Comparison of ENCODE assay signal across 8 cellular contexts in genomic region chr2:226799976-226800940, GRCh38. TPM values are rescaled to one million over a fixed set of nuclear protein-coding genes. Genes with fewer than 3 reads are reported as not detected.
DNase-seq lines count a peak whose midpoint lies in the region; TF ChIP-seq lines count a peak whose summit lies in the region.

No MANE protein-coding gene starts in this region.

- H3K9me3 Mint-ChIP-seq in Caco-2 (ENCODE audit: unreplicated experiment) = no peaks in the 10 kb centered on the region

- H3K4me1 Mint-ChIP-seq in Caco-2 (ENCODE audit: low read depth, unreplicated experiment) = peaks cover 5% of the 10 kb centered on the region

- POLR2A ChIA-PET in Caco-2 (lab: Charles Lee) = interaction anchor here (0.6 kb wide), 1 partner anchor 966 kb away, joined by 4 read pairs; no protein-coding TSS in a partner anchor

- peak overlapping the region; percentile 54; the same call in 1 of the 2 replicates for H3K9ac ChIP-seq in KMS-11

- peaks cover 33% of the 10 kb centered on the region for H3K79me2 ChIP-seq in KMS-11 (ENCODE audit: insufficient read depth, low read depth)

- H3K4me3 Mint-ChIP-seq in Caco-2 (ENCODE audit: unreplicated experiment) = peak overlapping the region; percentile 85

- peaks cover 31% of the 10 kb centered on the region for H3K36me3 Mint-ChIP-seq in Caco-2 (ENCODE audit: insufficient read depth, unreplicated experiment)

- H3K9me3 ChIP-seq in Caco-2 = no peaks in the 10 kb centered on the region

- H3K4me3 ChIP-seq in Caco-2 (ENCODE audit: low read depth, low read length) = peak overlapping the region; percentile 81
- peak overlapping the region; percentile 39 for H3K4me3 ChIP-seq in KMS-11 (IDR thresholded peaks at IDR 0.05; ENCODE audit: insufficient read depth, low read depth, low read length)
- H3K4me3 ChIP-seq in astrocyte of the cerebellum (ENCODE audit: low read depth, low read length) = peak overlapping the region; percentile 88
- H3K4me3 ChIP-seq in skin epidermis = peak overlapping the region; percentile 57 to 81 (median 70)

- H3K4me2 ChIP-seq in KMS-11 = peak overlapping the region; percentile 87

- intact Hi-C loops in Caco-2 (cut with micrococcal nuclease; ENCODE audit: unreplicated experiment) = loop anchor here (1.0 to 10.0 kb wide), 7 partner anchors 36 to 768 kb away; partner anchors contain the start of gene RHBDD1

- TF ChIP-seq CTCF in Caco-2 (IDR thresholded peaks at IDR 0.05; ENCODE audit: insufficient read depth in 1 of 2, low read depth in 1 of 2, low read length in 1 of 2, severe bottlenecking in 1 of 2, unreplicated experiment in 1 of 2) = no peak
- no peak for TF ChIP-seq CTCF in KMS-11 (conservative IDR thresholded peaks at IDR 0.05; ENCODE audit: low read depth, low read length)
- TF ChIP-seq CTCF in astrocyte of the cerebellum (IDR thresholded peaks at IDR 0.05; ENCODE audit: low read depth, low read length, missing control alignments) = no peak

- CTCF ChIA-PET in Caco-2 (lab: Charles Lee) = interaction anchor here (0.6 to 0.9 kb wide), 2 partner anchors 185 to 878 kb away, joined by 4 to 5 read pairs; no protein-coding TSS in a partner anchor

- no peaks in the 10 kb centered on the region for H3K27me3 Mint-ChIP-seq in Caco-2 (ENCODE audit: insufficient read depth, unreplicated experiment)

- peak overlapping the region; percentile 71 for H3K27ac Mint-ChIP-seq in Caco-2 (ENCODE audit: unreplicated experiment)

- in situ Hi-C loops in astrocyte of the cerebellum (cut with HindIII; ENCODE audit: low sequenced_read_pairs) = loop anchor here (25.0 kb wide), 4 partner anchors 187 to 1138 kb away; no protein-coding TSS in a partner anchor

- H3K27me3 ChIP-seq in Caco-2 (replicated peaks; ENCODE audit: control insufficient read depth, insufficient read depth, low read length) (no peaks in the 10 kb centered on the region), KMS-11 (ENCODE audit: insufficient read depth, low read depth) (no peaks in the 10 kb centered on the region)

- peaks cover 26% of the 10 kb centered on the region for H3K4me1 ChIP-seq in Caco-2
- H3K4me1 ChIP-seq in KMS-11 (ENCODE audit: low read depth, poor library complexity, severe bottlenecking) = peaks cover 31% of the 10 kb centered on the region

- H4K20me1 ChIP-seq in KMS-11 (ENCODE audit: insufficient read depth) = no peaks in the 10 kb centered on the region

- H3K36me3 ChIP-seq in Caco-2 (ENCODE audit: control insufficient read depth, insufficient read depth, low read length) (peaks cover 6% of the 10 kb centered on the region), KMS-11 (ENCODE audit: insufficient read depth) (no peaks in the 10 kb centered on the region)

- peak overlapping the region; percentile 93 for H2AFZ ChIP-seq in KMS-11 (ENCODE audit: low read depth)

- H3K27ac ChIP-seq in KMS-11 = peak overlapping the region; percentile 59
- peak overlapping the region in 20 of 21 experiments; percentile 37 to 91 (median 84) for H3K27ac ChIP-seq in skin epidermis

- TSS peak; percentile 22 for BruUV-seq in Caco-2 (replicated peaks; lab: Mats Ljungman, UMichigan)

- peak in 1 of 2 experiments; percentile 64 for DNase-seq in Caco-2
- DNase-seq in astrocyte of the cerebellum (ENCODE audit: low read depth) = no peak
- DNase-seq in inferior parietal cortex (ENCODE audit: extremely low spot score) = peak; percentile 36
- no peak for DNase-seq in NCI-H1092 (lab: John Stamatoyannopoulos, UW)
- DNase-seq in T1000 (lab: John Stamatoyannopoulos, UW) = no peak
- no peak for DNase-seq in SHP77 (lab: John Stamatoyannopoulos, UW)

RNA-seq across cellular contexts. Expression of gene IRS1, which starts 0.6 kb away (rescaled TPM):
- total RNA-seq in Caco-2 (2022) = 27.9 and 32.4 TPM in 2 replicates

RNA-seq across cellular contexts. Expression of gene RHBDD1, which starts 35.6 kb away (rescaled TPM):
- 14.3 and 16.5 TPM in 2 replicates for total RNA-seq in Caco-2 (2022)
